In the genomic region with DNA sequence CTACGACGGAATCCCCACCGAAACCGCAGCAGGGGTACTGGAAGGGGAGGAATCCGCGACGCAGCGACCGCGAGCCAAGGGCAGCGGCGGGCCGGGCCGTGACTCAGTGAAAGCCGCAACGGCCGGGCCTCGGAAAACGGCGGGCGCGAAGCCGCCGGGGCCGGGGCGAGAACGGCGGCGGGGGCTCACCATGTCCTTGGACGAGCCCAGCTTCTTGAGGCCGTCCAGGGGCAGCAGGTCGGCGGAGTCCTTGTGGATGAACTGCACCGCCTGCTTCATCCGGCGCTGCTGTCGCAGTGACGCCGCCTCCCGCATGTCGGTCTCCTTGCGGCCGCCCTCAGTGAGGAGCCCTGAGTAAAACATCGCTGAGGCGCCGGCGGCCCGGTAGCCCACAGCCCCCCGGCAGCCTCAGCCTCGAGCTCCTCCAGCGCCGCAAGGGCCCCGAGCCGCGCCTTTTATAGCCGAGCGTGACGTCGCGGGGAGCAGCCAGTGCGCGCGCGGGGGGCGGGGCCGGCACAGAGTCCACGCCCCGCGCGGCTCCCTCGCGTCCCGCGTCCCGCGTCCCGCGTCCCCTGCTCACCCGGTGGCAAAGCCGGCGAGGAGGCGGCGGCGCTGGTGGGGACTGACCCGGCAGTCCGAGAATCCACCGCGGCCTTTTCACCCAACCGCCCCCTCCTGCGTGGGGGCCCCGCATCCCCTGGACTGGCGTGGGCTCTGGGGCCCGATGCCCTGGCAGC, we compare ENCODE assay signal across 8 cellular contexts. TPM values are rescaled to one million over a fixed set of nuclear protein-coding genes. Genes with fewer than 3 reads are reported as not detected.
DNase-seq lines count a peak whose midpoint lies in the region; ATAC-seq, FAIRE-seq and TF ChIP-seq lines count a peak whose summit lies in the region.

TSS of gene NRIP3 (minus strand) at position 429 of the 737 bp plus-strand sequence. CDS start at position 363, 66 bp downstream.

- H3K4me1 Mint-ChIP-seq in astrocyte (ENCODE audit: low read depth, unreplicated experiment), result peaks cover 9% of the 10 kb centered on the region

- TF ChIP-seq CTCF in GM12875 (IDR thresholded peaks at IDR 0.05; ENCODE audit: borderline replicate concordance, insufficient read depth, low read depth, low read length) (no peak), astrocyte (IDR thresholded peaks at IDR 0.05; ENCODE audit: insufficient read depth, low read depth, low read length) (no peak)

- H3K9me3 ChIP-seq in astrocyte (ENCODE audit: insufficient read depth, low read depth, low read length), result no peaks in the 10 kb centered on the region

- ATAC-seq in HG03280 (IDR thresholded peaks at IDR 0.05; ENCODE audit: unreplicated experiment), result no peak

- no peaks in the 10 kb centered on the region for H3K36me3 ChIP-seq in astrocyte (ENCODE audit: insufficient read depth, low read length)

- peak within 1 kb of the TSS; percentile 80 for H3K27ac Mint-ChIP-seq in astrocyte (ENCODE audit: unreplicated experiment)

- H3K79me2 ChIP-seq in astrocyte (ENCODE audit: insufficient read depth, low read length), result peaks cover 9% of the 10 kb centered on the region

- no peaks in the 10 kb centered on the region for H3K9me3 Mint-ChIP-seq in astrocyte (ENCODE audit: unreplicated experiment)

- no peak for FAIRE-seq in astrocyte (lab: Jason Lieb, UNC)

- H3K4me3 Mint-ChIP-seq in astrocyte (ENCODE audit: unreplicated experiment), result peak within 1 kb of the TSS; percentile 85

- H3K4me1 ChIP-seq in astrocyte (ENCODE audit: insufficient read depth, low read length), result peaks cover 24% of the 10 kb centered on the region

- H3K4me2 ChIP-seq in astrocyte (ENCODE audit: low read length), result peak within 1 kb of the TSS; percentile 83

- no peaks in the 10 kb centered on the region for H4K20me1 ChIP-seq in astrocyte (ENCODE audit: insufficient read depth, low read length)

- H3K36me3 Mint-ChIP-seq in astrocyte (ENCODE audit: low read depth, unreplicated experiment), result peaks cover 2% of the 10 kb centered on the region

- peaks cover 39% of the 10 kb centered on the region for H3K27me3 Mint-ChIP-seq in astrocyte (ENCODE audit: low read depth, unreplicated experiment)

- H2AFZ ChIP-seq in astrocyte (ENCODE audit: low read depth, low read length), result peak within 1 kb of the TSS; percentile 89

- H3K9ac ChIP-seq in astrocyte (ENCODE audit: low read length), result peak within 1 kb of the TSS; percentile 68

- H3K4me3 ChIP-seq in GM12875 (ENCODE audit: low read depth, low read length), result peak within 1 kb of the TSS; percentile 38
- H3K4me3 ChIP-seq in astrocyte (ENCODE audit: insufficient read depth, low read depth, low read length), result peak within 1 kb of the TSS; percentile 59

- peak within 1 kb of the TSS; percentile 36 for H3K27ac ChIP-seq in astrocyte (ENCODE audit: low read depth, low read length)

- peak; percentile 61 for DNase-seq in KG1 (lab: John Stamatoyannopoulos, UW)
- peak; percentile 85 for DNase-seq in T-helper 9 cell
- peak; percentile 67 for DNase-seq in astrocyte (ENCODE audit: low read depth)
- DNase-seq in hepatic stellate cell (ENCODE audit: low spot score), result peak; percentile 70
- peak; percentile 56 for DNase-seq in putamen (ENCODE audit: low spot score)
- peak; percentile 67 for DNase-seq in ureter (ENCODE audit: low spot score)

- peaks cover 13% of the 10 kb centered on the region for H3K27me3 ChIP-seq in astrocyte (ENCODE audit: insufficient read depth, low read length)

RNA-seq across cellular contexts. Expression of gene NRIP3, which starts in this region (rescaled TPM):
- 9.8 and 11.6 TPM in 2 replicates for total RNA-seq in astrocyte
- total RNA-seq in ureter, result 2.4 TPM
